ENCODE assay signal across 15 cellular contexts in genomic region chr9:28332648-28333047, GRCh38.
A peak's percentile ranks its signal among the peaks of the same experiment; 100 is the strongest.
DNase-seq lines count a peak whose midpoint lies in the region; ATAC-seq, FAIRE-seq and TF ChIP-seq lines count a peak whose summit lies in the region.
"Had no signal": no experiment of that assay in that cellular context is flagged by ENCODE, and none has a peak within 500 bp of the region (broad histone marks: within the 10 kb centered on the region; RNA-seq: fewer than 3 reads in every experiment).

No MANE protein-coding gene starts in this region.

- no peak overlapping the region for H4K5ac ChIP-seq in H1 (ENCODE audit: insufficient read length, low read depth, low read length)

- H3K27ac ChIP-seq in H1 (ENCODE audit: low read depth, low read length) (no peak overlapping the region), smooth muscle cell (ENCODE audit: low read depth) (no peak overlapping the region)
- H3K27ac ChIP-seq: HL-60 had no signal

- TF ChIP-seq RAD21 in H1 (IDR thresholded peaks at IDR 0.05 in 1 of 2, conservative IDR thresholded peaks at IDR 0.05 in 1 of 2; ENCODE audit: low read depth in 2 of 2, low read length in 2 of 2): no peak

- no peak overlapping the region for H2BK5ac ChIP-seq in H1 (ENCODE audit: low read depth, low read length)

- no peak overlapping the region for H4K91ac ChIP-seq in H1 (replicated peaks; ENCODE audit: insufficient read length, low read length)

- H3K23ac ChIP-seq in H1 (ENCODE audit: insufficient read length): no peak overlapping the region

- no peak overlapping the region for H2BK20ac ChIP-seq in H1 (ENCODE audit: low read length)

- H3K36me3 ChIP-seq in H1 (ENCODE audit: control insufficient read depth in 2 of 4, insufficient read depth in 4 of 4, low read length in 3 of 4) (no peaks in the 10 kb centered on the region), smooth muscle cell (ENCODE audit: low read depth) (no peaks in the 10 kb centered on the region)

- FAIRE-seq in H1 (lab: Jason Lieb, UNC): no peak
- FAIRE-seq: GM12878, GM18507 had no signal

- H2AFZ ChIP-seq in H1 (ENCODE audit: low read length) (peak overlapping the region; percentile 38; the same call in 1 of the 2 replicates), smooth muscle cell (ENCODE audit: low read depth) (peak overlapping the region; percentile 32)

- no peak for TF ChIP-seq CTCF in H1 (IDR thresholded peaks at IDR 0.05; ENCODE audit: control extremely low read depth in 1 of 3, insufficient read depth in 1 of 3, low read depth in 1 of 3, low read length in 3 of 3)
- no peak for TF ChIP-seq CTCF in smooth muscle cell (IDR thresholded peaks at IDR 0.05; ENCODE audit: borderline replicate concordance, insufficient read depth, poor library complexity, severe bottlenecking)

- no peak overlapping the region for H3K4ac ChIP-seq in H1 (replicated peaks; ENCODE audit: insufficient read length, low read depth, low read length)

- no peaks in the 10 kb centered on the region for H3K23me2 ChIP-seq in H1 (ENCODE audit: low read depth, low read length)

- intact Hi-C loops in Right ventricle myocardium inferior (cut with DNase I): no loop called here

- no peak for ATAC-seq in Right ventricle myocardium inferior
- ATAC-seq: GM12878, HCT116 had no signal

- H3K4me1 ChIP-seq in H1 (replicated peaks in 1 of 4; ENCODE audit: control insufficient read depth in 3 of 4, insufficient read depth in 4 of 4, low read length in 3 of 4): peaks cover 0 to 5% (median 1%) of the 10 kb centered on the region in 4 experiments; a peak in 2 of 7 replicates
- H3K4me1 ChIP-seq in smooth muscle cell (ENCODE audit: low read depth): peaks cover 3% of the 10 kb centered on the region

- no peak for TF ChIP-seq POLR2A in H1 (IDR thresholded peaks at IDR 0.05; ENCODE audit: control extremely low read depth in 1 of 2, low read depth in 2 of 2, low read length in 2 of 2)

- H3K27me3 ChIP-seq in H1 (replicated peaks in 1 of 4; ENCODE audit: control insufficient read depth in 3 of 4, extremely low read depth in 1 of 4, insufficient read depth in 3 of 4, low read length in 3 of 4): no peaks in the 10 kb centered on the region
- H3K27me3 ChIP-seq in smooth muscle cell (ENCODE audit: low read depth): no peaks in the 10 kb centered on the region

- no peak overlapping the region for H3K14ac ChIP-seq in H1 (ENCODE audit: insufficient read length)

- H4K20me1 ChIP-seq in H1 (replicated peaks in 1 of 2; ENCODE audit: control insufficient read depth in 1 of 2, insufficient read depth in 2 of 2, low read length in 2 of 2): no peaks in the 10 kb centered on the region
- no peaks in the 10 kb centered on the region for H4K20me1 ChIP-seq in smooth muscle cell (ENCODE audit: low read depth)

- no peaks in the 10 kb centered on the region for H3F3A ChIP-seq in smooth muscle cell (ENCODE audit: low read depth)

- DNase-seq in HT1080 (ENCODE audit: low read depth): peak; percentile 2
- DNase-seq in H1 (ENCODE audit: low read depth in 1 of 2, low spot score in 2 of 2): no peak
- peak; percentile 2 for DNase-seq in fibroblast of peridontal ligament (ENCODE audit: extremely low read depth)
- DNase-seq in smooth muscle cell (lab: John Stamatoyannopoulos, UW; ENCODE audit: unreplicated experiment): no peak
- no peak for DNase-seq in dermis blood vessel endothelial cell
- DNase-seq in Right ventricle myocardium inferior (ENCODE audit: missing footprints): no peak
- DNase-seq in stimulated activated CD4-positive, alpha-beta T cell treated with anti-CD3 and anti-CD28 coated beads, Interleukin-4, amount 100 ng/mL, for 24 hours: no peak
- DNase-seq: C1 segment of cervical spinal cord; CD4-positive, alpha-beta T cell; DMS79; GOT3 had no signal

- POLR2A ChIA-PET in H1 (lab: Charles Lee; ENCODE audit: partially characterized antibody): no interaction called here

- 74% methylated on average over 3 of the region's 3 CpGs; no CpG with 5 or more reads in 1 of the 2 experiments for WGBS in H1 (ENCODE audit: extremely low coverage in 1 of 2, insufficient coverage in 1 of 2, insufficient read length in 1 of 2, insufficient replicate concordance in 2 of 2, low coverage in 1 of 2, low lambda C conversion rate in 2 of 2, missing lambda C conversion rate in 1 of 2), 2 experiments
- WGBS in smooth muscle cell (ENCODE audit: low lambda C conversion rate): 61% methylated on average over 3 of the region's 3 CpGs

- no peak overlapping the region for H2BK15ac ChIP-seq in H1 (ENCODE audit: low read length)

- no peak overlapping the region for H3K9ac ChIP-seq in H1 (replicated peaks in 1 of 4; ENCODE audit: extremely low read depth in 1 of 4, low read depth in 3 of 4, low read length in 3 of 4)
- no peak overlapping the region for H3K9ac ChIP-seq in smooth muscle cell (ENCODE audit: low read depth)

- TF ChIP-seq EP300 in H1 (IDR thresholded peaks at IDR 0.05; ENCODE audit: borderline replicate concordance in 1 of 2, low read depth in 2 of 2, low read length in 2 of 2): no peak

- H4K8ac ChIP-seq in H1 (ENCODE audit: extremely low read depth, insufficient read depth, low read length): no peak overlapping the region

- H3K56ac ChIP-seq in H1 (replicated peaks; ENCODE audit: insufficient read length, low read depth, low read length): no peak overlapping the region

- no peak overlapping the region for H2BK120ac ChIP-seq in H1 (replicated peaks; ENCODE audit: low read depth, low read length)

- H3K79me2 ChIP-seq in H1 (ENCODE audit: control insufficient read depth in 1 of 2, insufficient read depth in 2 of 2, low read length in 2 of 2) (no peaks in the 10 kb centered on the region), smooth muscle cell (ENCODE audit: low read depth) (no peaks in the 10 kb centered on the region)

- H3K4me3 ChIP-seq in H1 (ENCODE audit: extremely low read depth in 1 of 4, insufficient read depth in 2 of 4, low read depth in 3 of 4, low read length in 4 of 4) (no peak overlapping the region), smooth muscle cell (no peak overlapping the region)
- H3K4me3 ChIP-seq: GM12878 had no signal

- no peak overlapping the region for H3K18ac ChIP-seq in H1 (ENCODE audit: extremely low read depth, low read length)

- no peak overlapping the region for H2BK12ac ChIP-seq in H1 (ENCODE audit: low read depth, low read length)

- H3K79me1 ChIP-seq in H1 (ENCODE audit: low read depth, low read length): no peaks in the 10 kb centered on the region

- CTCF ChIA-PET in H1 (lab: Charles Lee; ENCODE audit: partially characterized antibody): interaction anchor here (0.6 kb wide), 2 partner anchors 442 to 618 kb away, joined by 3 read pairs; no protein-coding TSS in a partner anchor

- H3K9me3 ChIP-seq in H1 (ENCODE audit: insufficient read depth in 2 of 2, low read depth in 1 of 2, low read length in 1 of 2) (0 out of 4 replicates have a peak, but pooled peaks cover 0 to 4% of the 10 kb centered on the region in 2 experiments), smooth muscle cell (replicated peaks; ENCODE audit: low read depth) (no peaks in the 10 kb centered on the region)

- H2AK5ac ChIP-seq in H1 (ENCODE audit: low read depth, low read length): no peak overlapping the region

- no peak overlapping the region for H3K4me2 ChIP-seq in H1 (ENCODE audit: insufficient read depth in 1 of 2, low read depth in 2 of 2, low read length in 2 of 2)
- H3K4me2 ChIP-seq in smooth muscle cell: peak overlapping the region; percentile 54

TF ChIP-seq in H1, 55 proteins besides CTCF, POLR2A, EP300 and RAD21:
- no peak for TF ChIP-seq ZNF274 (IDR thresholded peaks at IDR 0.05; ENCODE audit: borderline replicate concordance, extremely low read depth, low read length)
- TF ChIP-seq USF2 (IDR thresholded peaks at IDR 0.05; ENCODE audit: low read length): no peak
- TF ChIP-seq BCL11A (IDR thresholded peaks at IDR 0.05; ENCODE audit: low read depth in 2 of 2, low read length in 2 of 2): no peak
- TF ChIP-seq RXRA (IDR thresholded peaks at IDR 0.05; ENCODE audit: insufficient read depth, low read depth, low read length): no peak
- no peak for TF ChIP-seq PHF8 (conservative IDR thresholded peaks at IDR 0.05; ENCODE audit: low read depth, low read length)
- TF ChIP-seq ATF3 (IDR thresholded peaks at IDR 0.05; ENCODE audit: insufficient read depth, low read depth, low read length): no peak
- TF ChIP-seq TEAD4 (IDR thresholded peaks at IDR 0.05; ENCODE audit: low read depth, low read length): no peak
- TF ChIP-seq SP2 (IDR thresholded peaks at IDR 0.05; ENCODE audit: low read length): no peak
- no peak for TF ChIP-seq EZH2 (IDR thresholded peaks at IDR 0.05; ENCODE audit: low read depth, low read length, severe bottlenecking)
- TF ChIP-seq CBX8 (IDR thresholded peaks at IDR 0.05; ENCODE audit: borderline replicate concordance, low read depth, low read length): no peak
- TF ChIP-seq POLR2AphosphoS5 (IDR thresholded peaks at IDR 0.05; ENCODE audit: low read depth, low read length): no peak
- no peak for TF ChIP-seq SP1 (IDR thresholded peaks at IDR 0.05; ENCODE audit: low read depth, low read length)

Comparison
In these comparisons a context has a peak if more than half of its experiments do, and no peak if none do; other contexts are left out.
1. DNase-seq: peak in HT1080 (single experiment) and fibroblast of peridontal ligament (single experiment); none in H1 (0 of 2), smooth muscle cell (single experiment), dermis blood vessel endothelial cell (single experiment), Right ventricle myocardium inferior (single experiment) and stimulated activated CD4-positive, alpha-beta T cell treated with anti-CD3 and anti-CD28 coated beads, Interleukin-4, amount 100 ng/mL, for 24 hours (single experiment).